8 cellular contexts compared by ENCODE assay signal in the genomic region with DNA sequence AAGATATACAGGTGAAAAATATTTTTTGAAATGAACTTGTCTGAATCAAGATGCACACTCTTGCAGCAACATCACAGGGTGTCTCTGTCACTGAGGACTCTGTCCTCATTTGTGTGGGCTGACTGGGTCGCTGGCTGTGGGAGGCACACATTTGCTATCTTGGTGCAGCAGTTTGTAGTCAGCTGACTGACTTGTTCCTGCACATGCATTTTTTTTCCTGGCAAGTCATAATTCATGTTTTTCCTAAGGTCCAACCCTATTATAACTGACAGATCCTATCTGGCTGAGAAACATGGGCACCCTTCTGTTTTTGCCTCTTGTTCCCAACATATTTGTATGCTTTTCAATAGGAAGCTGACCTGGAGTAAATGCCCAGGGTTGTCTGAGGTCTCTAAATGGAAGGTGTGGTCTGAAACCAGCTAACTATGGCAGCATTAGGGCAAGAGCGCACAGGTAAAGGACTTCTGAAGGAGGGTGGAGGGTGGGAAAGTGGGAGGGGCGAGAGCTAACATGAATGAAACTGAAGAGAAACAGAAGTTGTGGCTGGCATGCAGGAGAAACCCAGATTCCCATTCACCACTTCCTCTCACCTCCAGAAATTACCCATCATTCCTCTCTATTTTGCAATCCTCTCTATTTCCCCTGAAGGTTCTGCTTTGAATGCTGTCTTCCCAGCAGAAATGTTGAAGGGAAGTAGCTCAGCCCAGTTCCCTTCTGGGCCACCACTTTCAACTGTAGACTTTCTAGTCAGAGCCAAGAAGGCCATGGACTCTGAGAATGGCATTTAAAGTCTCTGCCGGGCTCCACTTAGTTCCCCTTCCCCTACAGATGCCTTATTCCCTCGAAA.
DNase-seq lines count a peak whose midpoint lies in the region; ATAC-seq and TF ChIP-seq lines count a peak whose summit lies in the region.

No MANE protein-coding gene starts in this region.

- DNase-seq in Ammon's horn (ENCODE audit: low spot score) (peak; percentile 64), adrenal gland (peak in 6 of 7 donors; percentile 24 to 59 (median 44)), lower lobe of right lung (no peak), NCI-H2081 treated with DMSO at 0.1 percent for 48 hours (lab: John Stamatoyannopoulos, UW) (no peak), T-helper 9 cell (no peak), H7 (no peak), NCI-H510A (lab: John Stamatoyannopoulos, UW) (no peak)

- H3K27me3 ChIP-seq in adrenal gland = no peaks in the 10 kb centered on the region
- H3K27me3 ChIP-seq in lower lobe of right lung (ENCODE audit: low read depth) = no peaks in the 10 kb centered on the region
- H3K27me3 ChIP-seq in H7 (ENCODE audit: control insufficient read depth, insufficient read depth, low read length) = no peaks in the 10 kb centered on the region

- no peak for TF ChIP-seq POLR2A in adrenal gland (IDR thresholded peaks at IDR 0.05)

- ATAC-seq in lower lobe of right lung = peak; percentile 60 to 76

- H3K4me3 ChIP-seq in adrenal gland (no peak overlapping the region), lower lobe of right lung (no peak overlapping the region), H7 (ENCODE audit: insufficient read depth, low read depth, low read length) (no peak overlapping the region)

- H3K27ac ChIP-seq in KOPT-K1 (ENCODE audit: low read depth, low read length, poor library complexity, severe bottlenecking) (peak overlapping the region; percentile 57), adrenal gland (peak overlapping the region in 4 of 5 donors; percentile 20 to 73 (median 58)), lower lobe of right lung (peak overlapping the region; percentile 62)

- H3K36me3 ChIP-seq in KOPT-K1 (ENCODE audit: insufficient read depth, low read length) (no peaks in the 10 kb centered on the region), adrenal gland (replicated peaks in 1 of 2) (no peaks in the 10 kb centered on the region), lower lobe of right lung (no peaks in the 10 kb centered on the region), H7 (replicated peaks; ENCODE audit: control insufficient read depth, insufficient read depth, low read length) (no peaks in the 10 kb centered on the region)

- H3K9me3 ChIP-seq in KOPT-K1 (ENCODE audit: insufficient read depth, low read length, poor library complexity, severe bottlenecking) = no peaks in the 10 kb centered on the region
- no peaks in the 10 kb centered on the region for H3K9me3 ChIP-seq in adrenal gland (replicated peaks in 1 of 3)
- no peaks in the 10 kb centered on the region for H3K9me3 ChIP-seq in lower lobe of right lung

- 62 to 68% (median 65%) methylated on average over 5 of the region's 5 CpGs for WGBS in adrenal gland, 4 donors

- TF ChIP-seq CTCF in adrenal gland (IDR thresholded peaks at IDR 0.05) (no peak), lower lobe of right lung (IDR thresholded peaks at IDR 0.05) (no peak)

- H3K4me1 ChIP-seq in adrenal gland (replicated peaks in 1 of 2) (peaks cover 20 to 67% of the 10 kb centered on the region in 2 donors), lower lobe of right lung (peaks cover 44% of the 10 kb centered on the region)

- intact Hi-C loops in adrenal gland (cut with DNase I) = no loop called here
- intact Hi-C loops in lower lobe of right lung (cut with DNase I) = no loop called here

Comparison
In these comparisons a context has a peak if more than half of its experiments do, and no peak if none do; other contexts are left out.
1. DNase-seq: peak in Ammon's horn (single experiment) and adrenal gland (6 of 7); none in lower lobe of right lung (single experiment), NCI-H2081 treated with DMSO at 0.1 percent for 48 hours (single experiment), T-helper 9 cell (single experiment), H7 (single experiment) and NCI-H510A (single experiment).
2. Peak in every context shown above with its lines, with median percentiles within 50 percentile points of each other: H3K27ac ChIP-seq.